ENCODE assay signal across 9 cellular contexts in the genomic region with DNA sequence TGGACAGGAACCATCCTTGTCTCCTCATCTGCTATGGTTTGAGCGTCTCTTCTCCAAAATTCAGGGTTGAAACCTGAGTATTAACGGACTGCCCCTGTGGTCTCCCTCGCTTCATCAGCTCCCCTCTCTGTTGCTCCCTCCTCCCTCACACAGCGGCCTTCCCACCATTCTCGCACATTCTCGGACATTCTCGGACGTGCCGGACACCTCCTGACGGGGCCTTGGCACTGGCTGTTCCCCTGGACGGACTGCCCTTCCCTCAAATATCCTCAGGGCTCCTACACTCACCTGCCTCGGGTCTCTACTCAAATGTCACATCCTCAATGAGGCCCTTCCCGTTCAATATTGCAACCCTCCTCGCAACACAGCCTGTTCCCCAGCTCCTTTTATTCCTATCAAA.
"Had no signal": no experiment of that assay in that cellular context is flagged by ENCODE, and none has a peak within 500 bp of the region (broad histone marks: within the 10 kb centered on the region; RNA-seq: fewer than 3 reads in every experiment).

No MANE protein-coding gene starts in this region.

- H3K27ac Mint-ChIP-seq: IgD-negative memory B cell had no signal

- FAIRE-seq: HepG2, HTR-8/SVneo, K562 had no signal

- H3K27ac ChIP-seq: HL-60, KMS-11 had no signal

- H3K9me3 Mint-ChIP-seq: IgD-negative memory B cell had no signal

- DNase-seq: IMR-90, KBM-7, KG1 had no signal

- H3K9ac ChIP-seq: KMS-11 had no signal

- H3K4me2 ChIP-seq: KMS-11 had no signal

- H3K4me3 ChIP-seq: K562 had no signal

- ATAC-seq: HepG2, K562 had no signal
